8 cellular contexts compared by ENCODE assay signal in genomic region chr9:115118471-115119156, GRCh38. TPM values are rescaled to one million over a fixed set of nuclear protein-coding genes. Genes with fewer than 3 reads are reported as not detected.
DNase-seq lines count a peak whose midpoint lies in the region; ATAC-seq and TF ChIP-seq lines count a peak whose summit lies in the region.

No MANE protein-coding gene starts in this region.

- DNase-seq in ELF-1 (ENCODE audit: low read depth, low spot score) (peak; percentile 91), NCI-H2196 (lab: John Stamatoyannopoulos, UW; ENCODE audit: unreplicated experiment) (peak; percentile 71), choroid plexus epithelial cell (ENCODE audit: low read depth) (peak; percentile 84), left colon (peak; percentile 15 to 68), suprapubic skin (ENCODE audit: low spot score in 2 of 2) (peak in 1 of 2 donors; percentile 67)
- no peak for DNase-seq in activated T-cell treated with anti-CD3 and anti-CD28 coated beads, Interleukin-2, amount 50 U/mL, for 4 hours

- H3K4me1 Mint-ChIP-seq in activated T-cell treated with anti-CD3 and anti-CD28 coated beads, Interleukin-2, amount 50 U/mL, for 4 hours (ENCODE audit: low read depth) = peaks cover 8% of the 10 kb centered on the region

- peak overlapping the region; percentile 33 for H3K27ac ChIP-seq in suprapubic skin

- no peak for TF ChIP-seq EP300 in suprapubic skin (IDR thresholded peaks at IDR 0.05)

- intact Hi-C loops in left colon (cut with DNase I, micrococcal nuclease) = loop anchor here in 1 of 2 donors (5.0 kb wide), 1 partner anchor 51 kb away; no protein-coding TSS in a partner anchor

- H3K9me3 ChIP-seq in suprapubic skin = no peaks in the 10 kb centered on the region

- TF ChIP-seq POLR2A in suprapubic skin (IDR thresholded peaks at IDR 0.05) (no peak), GM18505 (IDR thresholded peaks at IDR 0.05; ENCODE audit: borderline replicate concordance, extremely low read depth, insufficient read depth, insufficient read length) (no peak)

- H3K4me3 ChIP-seq in choroid plexus epithelial cell (ENCODE audit: low read depth, low read length) (peak overlapping the region; percentile 40), suprapubic skin (peak overlapping the region; percentile 30)

- ATAC-seq in left colon (peak; percentile 30), GM18505 (IDR thresholded peaks at IDR 0.05; ENCODE audit: unreplicated experiment) (no peak), GM21619 (IDR thresholded peaks at IDR 0.05; ENCODE audit: unreplicated experiment) (no peak)
- ATAC-seq in activated T-cell treated with anti-CD3 and anti-CD28 coated beads, Interleukin-2, amount 50 U/mL, for 4 hours = no peak

- no peak overlapping the region for H3K4me3 Mint-ChIP-seq in activated T-cell treated with anti-CD3 and anti-CD28 coated beads, Interleukin-2, amount 50 U/mL, for 4 hours

- H3K36me3 Mint-ChIP-seq in activated T-cell treated with anti-CD3 and anti-CD28 coated beads, Interleukin-2, amount 50 U/mL, for 4 hours (ENCODE audit: insufficient read depth) = no peaks in the 10 kb centered on the region

- H3K9me3 Mint-ChIP-seq in activated T-cell treated with anti-CD3 and anti-CD28 coated beads, Interleukin-2, amount 50 U/mL, for 4 hours = no peaks in the 10 kb centered on the region

- H3K4me1 ChIP-seq in suprapubic skin = peaks cover 23% of the 10 kb centered on the region

- peaks cover 20% of the 10 kb centered on the region for H3K27me3 ChIP-seq in suprapubic skin

- H3K36me3 ChIP-seq in suprapubic skin = no peaks in the 10 kb centered on the region

- TF ChIP-seq CTCF in choroid plexus epithelial cell (conservative IDR thresholded peaks at IDR 0.05; ENCODE audit: low read depth, low read length) (no peak), suprapubic skin (IDR thresholded peaks at IDR 0.05) (no peak)

- 1% methylated on average over 15 of the region's 15 CpGs for WGBS in suprapubic skin

- peaks cover 62% of the 10 kb centered on the region for H3K27me3 Mint-ChIP-seq in activated T-cell treated with anti-CD3 and anti-CD28 coated beads, Interleukin-2, amount 50 U/mL, for 4 hours (ENCODE audit: low read depth)

RNA-seq across cellular contexts. Expression of gene TNC, which starts 0.7 kb away (rescaled TPM):
- total RNA-seq in left colon (10 to 100 TPM in 1 of 2 donors, 1 to 10 TPM in 1; 3.0 to 43.8 TPM), suprapubic skin (10 to 100 TPM; 18.5 to 27.0 (median 22.7) TPM)
- total RNA-seq in activated T-cell treated with anti-CD3 and anti-CD28 coated beads, Interleukin-2, amount 50 U/mL, for 4 hours = 1 to 10 TPM in 1 of 3 donors, under 1 TPM in 2; 0.29 to 1.3 (median 0.51) TPM
